ENCODE assay signal across 25 cellular contexts in the genomic region with DNA sequence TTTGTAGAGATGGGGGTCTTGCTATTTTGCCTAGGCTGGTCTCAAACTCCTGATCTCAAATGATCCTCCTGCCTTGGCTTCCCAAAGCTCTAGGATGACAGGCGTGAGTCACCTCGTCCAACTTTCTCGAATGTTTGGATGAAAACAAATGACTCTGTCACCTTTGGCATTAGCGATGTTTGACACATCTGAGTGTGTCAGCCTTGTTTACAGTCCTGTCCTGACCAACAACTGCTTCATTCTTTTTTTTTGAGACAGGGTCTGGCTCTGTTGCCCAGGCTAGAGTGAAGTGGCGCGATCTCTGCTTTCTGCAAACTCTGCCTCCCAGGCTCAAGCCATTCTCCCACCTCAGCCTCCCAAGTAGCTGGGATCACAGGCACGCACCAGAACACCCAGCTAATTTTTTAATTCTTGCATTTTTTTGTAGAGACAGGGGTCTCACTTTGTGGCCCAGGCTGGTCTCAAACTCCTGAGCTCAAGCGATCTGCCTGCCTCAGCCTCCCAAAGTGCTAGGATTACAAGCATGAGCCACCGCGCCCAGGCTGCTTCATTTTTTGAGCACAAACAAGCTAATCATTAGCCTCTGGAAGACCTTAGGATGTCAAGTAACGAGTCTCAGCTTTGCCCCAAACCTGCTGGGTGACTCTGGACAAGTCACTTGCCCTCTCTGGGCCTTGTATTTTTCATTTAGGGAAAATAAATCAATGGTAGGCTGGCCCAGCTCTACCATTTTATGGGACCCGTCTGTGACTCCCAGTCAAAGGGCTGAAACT. TPM values are rescaled to one million over a fixed set of nuclear protein-coding genes. Genes with fewer than 3 reads are reported as not detected.
"Had no signal": no experiment of that assay in that cellular context is flagged by ENCODE, and none has a peak within 500 bp of the region (broad histone marks: within the 10 kb centered on the region; RNA-seq: fewer than 3 reads in every experiment).

No MANE protein-coding gene starts in this region.

- H3K27ac ChIP-seq: foreskin keratinocyte, lower lobe of right lung, VCaP had no signal

- H3K36me3 ChIP-seq: lower lobe of right lung had no signal

- H3K9me3 ChIP-seq: lower lobe of right lung had no signal

- H3K36me3 Mint-ChIP-seq: mesothelial cell of epicardium, type B pancreatic cell had no signal

- H3K4me3 ChIP-seq: lower lobe of right lung had no signal

- FAIRE-seq: bronchial epithelial cell had no signal

- H3K9me3 Mint-ChIP-seq: effector memory CD8-positive, alpha-beta T cell; mesothelial cell of epicardium; nephron; type B pancreatic cell had no signal

- H3K4me3 Mint-ChIP-seq: effector memory CD8-positive, alpha-beta T cell; mesothelial cell of epicardium; nephron; T-helper 17 cell; type B pancreatic cell had no signal

- DNase-seq: activated CD4-positive, alpha-beta T cell treated with anti-CD3 and anti-CD28 coated beads, Interleukin-2, amount 50 U/mL, for 1 hour; activated CD4-positive, CD25-positive, alpha-beta regulatory T cell treated with anti-CD3 and anti-CD28 coated beads, Interleukin-2, amount 50 U/mL, for 72 hours; activated CD8-positive, alpha-beta memory T cell treated with anti-CD3 and anti-CD28 coated beads, Interleukin-2, amount 50 U/mL, for 4 hours; activated effector memory CD4-positive, alpha-beta T cell treated with anti-CD3 and anti-CD28 coated beads, Interleukin-2, amount 50 U/mL, for 16 hours; activated naive CD4-positive, alpha-beta T cell treated with anti-CD3 and anti-CD28 coated beads, Interleukin-2, amount 50 U/mL, for 16 hours; activated T-cell treated with anti-CD3 and anti-CD28 coated beads, Interleukin-2, amount 50 U/mL, for 48 hours; effector memory CD8-positive, alpha-beta T cell; foreskin keratinocyte; glutamatergic neuron; hippocampal formation; islet precursor cell; lower lobe of right lung; retina; stimulated activated CD4-positive, alpha-beta T cell treated with anti-CD3 and anti-CD28 coated beads, Interleukin-12 subunit alpha, Interleukin-12 subunit beta, amount 100 ng/mL, for 4 hours; stimulated activated CD4-positive, alpha-beta T cell treated with anti-CD3 and anti-CD28 coated beads, Interleukin-1b, Interleukin-23, amount 100 ng/mL, for 48 hours; stimulated activated CD8-positive, alpha-beta memory T cell treated with anti-CD3 and anti-CD28 coated beads, Interleukin-4, amount 100 ng/mL, for 48 hours; stimulated activated naive CD4-positive, alpha-beta T cell; substantia nigra; T-helper 17 cell had no signal

- ATAC-seq: effector memory CD8-positive, alpha-beta T cell; foreskin keratinocyte; lower lobe of right lung; T-helper 17 cell had no signal

- H3K4me1 ChIP-seq: foreskin keratinocyte, lower lobe of right lung had no signal

RNA-seq across cellular contexts. Expression of a gene that starts 7.4 kb away (rescaled TPM):
- total RNA-seq: dermis microvascular lymphatic vessel endothelial cell, foreskin keratinocyte had no signal
- polyA plus RNA-seq: foreskin keratinocyte had no signal
